In the genomic region with DNA sequence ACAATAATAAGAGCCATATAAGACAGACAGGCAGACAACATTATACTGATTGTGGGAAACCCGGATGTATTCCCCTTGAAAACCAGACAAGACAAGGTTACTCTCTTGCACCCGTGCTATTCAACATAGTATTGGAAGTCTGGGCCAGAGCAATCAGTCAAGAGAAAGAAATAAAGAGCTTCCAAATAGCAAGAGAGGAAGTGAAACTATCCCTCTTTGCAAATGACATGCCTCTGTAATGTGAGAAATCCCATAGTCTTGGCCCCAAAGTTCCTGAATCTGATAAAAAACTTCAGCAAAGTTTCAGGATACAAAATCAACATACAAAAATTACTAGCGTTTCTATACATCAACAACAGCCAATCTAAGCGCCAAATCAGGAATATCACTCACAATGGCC, we compare ENCODE assay signal across 31 cellular contexts.
"Had no signal": no experiment of that assay in that cellular context is flagged by ENCODE, and none has a peak within 500 bp of the region (broad histone marks: within the 10 kb centered on the region; RNA-seq: fewer than 3 reads in every experiment).

No MANE protein-coding gene starts in this region.

- ATAC-seq: activated CD8-positive, alpha-beta T cell treated with anti-CD3 and anti-CD28 coated beads for 36 hours; activated T-cell treated with anti-CD3 and anti-CD28 coated beads, Interleukin-2, amount 50 U/mL, for 4 hours; activated T-helper 17 cell treated with anti-CD3 and anti-CD28 coated beads, Interleukin-2, amount 50 U/mL, for 72 hours; body of pancreas; effector memory CD8-positive, alpha-beta T cell; gastroesophageal sphincter; heart right ventricle; WTC11 had no signal

- H3K36me3 Mint-ChIP-seq: activated naive CD8-positive, alpha-beta T cell; WTC11 had no signal

- FAIRE-seq: colon, TTC549 had no signal

- H3K4me1 Mint-ChIP-seq: activated CD4-positive, alpha-beta T cell treated with anti-CD3 and anti-CD28 coated beads, Interleukin-2, amount 10 ng/mL, durations not matched to agents 7 days and 5 days; activated T-helper 17 cell treated with anti-CD3 and anti-CD28 coated beads, Interleukin-2, amount 50 U/mL, for 72 hours had no signal

- H3K9me3 Mint-ChIP-seq: activated CD4-positive, alpha-beta T cell treated with anti-CD3 and anti-CD28 coated beads, Interleukin-2, amount 10 ng/mL, durations not matched to agents 7 days and 5 days; activated CD8-positive, alpha-beta T cell treated with anti-CD3 and anti-CD28 coated beads for 36 hours; activated T-cell treated with anti-CD3 and anti-CD28 coated beads, Interleukin-2, amount 50 U/mL, for 4 hours; WTC11 had no signal

- H3K4me3 Mint-ChIP-seq: activated CD4-positive, alpha-beta T cell treated with anti-CD3 and anti-CD28 coated beads, Interleukin-2, amount 10 ng/mL, durations not matched to agents 7 days and 5 days; activated CD8-positive, alpha-beta T cell treated with anti-CD3 and anti-CD28 coated beads for 36 hours; activated naive CD8-positive, alpha-beta T cell; activated T-cell treated with anti-CD3 and anti-CD28 coated beads, Interleukin-2, amount 50 U/mL, for 4 hours; activated T-helper 17 cell treated with anti-CD3 and anti-CD28 coated beads, Interleukin-2, amount 50 U/mL, for 72 hours; effector memory CD8-positive, alpha-beta T cell; WTC11 had no signal

- DNase-seq: activated CD4-positive, alpha-beta T cell treated with anti-CD3 and anti-CD28 coated beads for 1 hour; activated CD4-positive, alpha-beta T cell treated with anti-CD3 and anti-CD28 coated beads for 4 hours; activated CD4-positive, alpha-beta T cell treated with anti-CD3 and anti-CD28 coated beads, Interleukin-2, amount 10 ng/mL, durations not matched to agents 7 days and 5 days; activated CD4-positive, alpha-beta T cell treated with anti-CD3 and anti-CD28 coated beads, Interleukin-2, amount 50 U/mL, for 4 hours; activated CD8-positive, alpha-beta memory T cell treated with anti-CD3 and anti-CD28 coated beads for 24 hours; activated CD8-positive, alpha-beta T cell treated with anti-CD3 and anti-CD28 coated beads for 36 hours; activated effector memory CD4-positive, alpha-beta T cell treated with Interleukin-2 at 50 U/mL for 16 hours; activated gamma-delta T cell treated with Interleukin-2 at 50 U/mL for 16 hours; activated naive CD4-positive, alpha-beta T cell treated with anti-CD3 and anti-CD28 coated beads, Interleukin-2, amount 50 U/mL, for 16 hours; activated naive CD4-positive, alpha-beta T cell treated with Interleukin-2 at 50 U/mL for 16 hours; activated T-cell treated with anti-CD3 and anti-CD28 coated beads, Interleukin-2, amount 50 U/mL, for 4 hours; amniotic stem cell; anterior cingulate cortex; body of pancreas; caudate nucleus; cortex of kidney; dermis blood vessel endothelial cell; effector CD4-positive, alpha-beta T cell; effector memory CD8-positive, alpha-beta T cell; erythroblast; foreskin melanocyte; heart right ventricle; T-helper 2 cell had no signal

- H3K27ac Mint-ChIP-seq: activated CD4-positive, alpha-beta T cell treated with anti-CD3 and anti-CD28 coated beads, Interleukin-2, amount 10 ng/mL, durations not matched to agents 7 days and 5 days; activated CD8-positive, alpha-beta T cell treated with anti-CD3 and anti-CD28 coated beads for 36 hours; activated naive CD8-positive, alpha-beta T cell; activated T-helper 17 cell treated with anti-CD3 and anti-CD28 coated beads, Interleukin-2, amount 50 U/mL, for 72 hours; effector memory CD8-positive, alpha-beta T cell; WTC11 had no signal

- H3K27me3 Mint-ChIP-seq: activated CD4-positive, alpha-beta T cell treated with anti-CD3 and anti-CD28 coated beads, Interleukin-2, amount 10 ng/mL, durations not matched to agents 7 days and 5 days; activated CD8-positive, alpha-beta T cell treated with anti-CD3 and anti-CD28 coated beads for 36 hours; activated naive CD8-positive, alpha-beta T cell; activated T-helper 17 cell treated with anti-CD3 and anti-CD28 coated beads, Interleukin-2, amount 50 U/mL, for 72 hours; effector memory CD8-positive, alpha-beta T cell had no signal

- H3K4me3 ChIP-seq: body of pancreas, esophagus muscularis mucosa, gastroesophageal sphincter, heart right ventricle, hepatocyte had no signal
